In the genomic region with DNA sequence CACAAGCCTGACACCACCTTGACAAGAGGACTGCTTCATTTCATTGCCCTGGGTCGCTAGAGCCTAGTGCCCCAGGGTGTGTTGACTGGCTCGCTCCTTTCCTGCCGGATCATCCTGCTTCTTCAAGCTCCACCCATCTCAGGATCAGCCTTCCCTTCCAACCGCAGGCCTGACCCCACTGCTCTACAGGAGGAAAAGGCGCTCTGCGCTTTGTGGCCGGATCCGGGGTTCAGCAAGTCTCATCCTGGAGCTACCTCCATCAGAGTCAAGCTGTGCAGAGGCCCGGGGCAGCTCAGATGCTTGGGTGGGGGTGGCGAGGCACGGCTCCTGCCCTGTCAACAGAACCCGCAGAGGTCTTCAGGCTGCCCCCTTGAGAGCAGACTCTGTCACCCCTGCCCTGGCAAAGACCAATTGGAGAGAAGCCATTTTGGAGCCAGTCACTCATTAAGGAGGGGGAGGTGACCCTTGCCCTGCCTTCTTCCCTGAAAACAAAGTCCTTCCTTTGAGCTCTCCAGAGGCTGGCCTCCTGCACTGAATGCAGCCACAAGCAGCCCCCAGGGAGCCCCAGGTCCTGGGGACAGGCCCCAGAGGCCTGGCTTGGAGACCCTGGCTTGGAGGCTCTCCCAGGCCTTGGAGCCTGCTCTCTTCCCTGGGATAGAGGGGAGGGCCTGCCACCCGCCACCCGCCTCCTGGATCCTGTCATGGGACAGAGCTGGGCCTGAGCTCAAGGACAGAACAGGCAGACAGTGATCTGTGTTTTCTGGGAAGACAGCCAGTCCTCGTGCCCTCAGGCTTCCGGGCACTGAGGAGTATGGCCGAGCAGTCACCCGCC, we compare ENCODE assay signal across 9 cellular contexts.
DNase-seq lines count a peak whose midpoint lies in the region; ATAC-seq and TF ChIP-seq lines count a peak whose summit lies in the region.
"Had no signal": no experiment of that assay in that cellular context is flagged by ENCODE, and none has a peak within 500 bp of the region (broad histone marks: within the 10 kb centered on the region; RNA-seq: fewer than 3 reads in every experiment).

No MANE protein-coding gene starts in this region.

- TF ChIP-seq POLR2A in adrenal gland (IDR thresholded peaks at IDR 0.05), result peak in 1 of 2 donors; percentile 72

- H4K12ac ChIP-seq in trophoblast cell (ENCODE audit: low read depth, low read length), result no peak overlapping the region

- H3K27ac ChIP-seq in C4-2B (peak overlapping the region; percentile 61), adrenal gland (peak overlapping the region; percentile 78 to 100 (median 94)), trophoblast cell (ENCODE audit: low read depth, low read length) (peak overlapping the region; percentile 49)

- H3K4me1 ChIP-seq in adrenal gland (replicated peaks in 1 of 2) (peaks cover 56 to 86% of the 10 kb centered on the region in 2 donors), trophoblast cell (ENCODE audit: control insufficient read depth in 1 of 2, insufficient read depth in 2 of 2, low read length in 2 of 2) (peaks cover 16 to 21% of the 10 kb centered on the region in 2 experiments)

- H2AK5ac ChIP-seq in trophoblast cell (ENCODE audit: low read length), result peak overlapping the region; percentile 16

- WGBS in adrenal gland, 4 donors, result 15 to 27% (median 17%) methylated on average over 12 to 18 of the region's 18 CpGs
- no CpG with 5 or more reads among the region's 18 CpGs for WGBS in trophoblast cell (ENCODE audit: extremely low coverage, insufficient coverage, insufficient read length)

- intact Hi-C loops in adrenal gland (cut with DNase I) (loop anchor here in 1 of 2 donors (5.0 kb wide), 1 partner anchor 41 kb away; no protein-coding TSS in a partner anchor), cardiac septum (cut with DNase I) (loop anchor here (1.0 to 2.0 kb wide), 2 partner anchors 52 to 134 kb away; a partner anchor contains a TSS)

- H3K27me3 ChIP-seq in adrenal gland, result no peaks in the 10 kb centered on the region
- H3K27me3 ChIP-seq in trophoblast cell (ENCODE audit: insufficient read depth, low read length), result no peaks in the 10 kb centered on the region

- no peak overlapping the region for H3K4me2 ChIP-seq in trophoblast cell (ENCODE audit: low read length)

- no peak overlapping the region for H3K23ac ChIP-seq in trophoblast cell (ENCODE audit: low read length)

- H3K4me3 ChIP-seq in adrenal gland (no peak overlapping the region), trophoblast cell (ENCODE audit: low read depth, low read length) (no peak overlapping the region)

- ATAC-seq in GM18867 (IDR thresholded peaks at IDR 0.05; ENCODE audit: unreplicated experiment) (no peak), HG02884 (IDR thresholded peaks at IDR 0.05; ENCODE audit: unreplicated experiment) (no peak)

- H3K36me3 ChIP-seq in adrenal gland (replicated peaks in 1 of 2), result no peaks in the 10 kb centered on the region
- H3K36me3 ChIP-seq in trophoblast cell (ENCODE audit: control insufficient read depth in 1 of 2, insufficient read depth in 2 of 2, low read length in 2 of 2), result no peaks in the 10 kb centered on the region

- H3K18ac ChIP-seq in trophoblast cell (ENCODE audit: low read length), result peak overlapping the region; percentile 51

- peak overlapping the region; percentile 31 for H3K14ac ChIP-seq in trophoblast cell (ENCODE audit: low read length)

- peaks cover 13% of the 10 kb centered on the region for H3K79me1 ChIP-seq in trophoblast cell (ENCODE audit: low read length)

- H3K9me3 ChIP-seq in adrenal gland (replicated peaks in 1 of 3) (no peaks in the 10 kb centered on the region), trophoblast cell (ENCODE audit: insufficient read depth, low read depth, low read length) (no peaks in the 10 kb centered on the region)

- H2BK120ac ChIP-seq in trophoblast cell (ENCODE audit: insufficient read depth, low read length, poor library complexity), result peak overlapping the region; percentile 57

- peak overlapping the region; percentile 68 for H2BK5ac ChIP-seq in trophoblast cell (ENCODE audit: low read depth, low read length, poor library complexity)

- DNase-seq in adrenal gland, result peak; percentile 94 to 99 (median 99)
- peak; percentile 94 for DNase-seq in cardiac septum (ENCODE audit: low spot score)
- DNase-seq in trophoblast cell, result no peak
- no peak for DNase-seq in activated CD4-positive, alpha-beta T cell treated with anti-CD3 and anti-CD28 coated beads, Interleukin-2, amount 50 U/mL, for 4 hours
- DNase-seq in GM20000 (ENCODE audit: low spot score), result no peak
- DNase-seq: activated CD4-positive, CD25-positive, alpha-beta regulatory T cell had no signal

- no peaks in the 10 kb centered on the region for H3K79me2 ChIP-seq in trophoblast cell (ENCODE audit: control insufficient read depth, insufficient read depth, low read length, poor library complexity)

- H2BK12ac ChIP-seq in trophoblast cell (ENCODE audit: low read length), result peak overlapping the region; percentile 72

- no peak for TF ChIP-seq CTCF in C4-2B (conservative IDR thresholded peaks at IDR 0.05)
- no peak for TF ChIP-seq CTCF in adrenal gland (IDR thresholded peaks at IDR 0.05)
- no peak for TF ChIP-seq CTCF in GM20000 (IDR thresholded peaks at IDR 0.05; ENCODE audit: extremely low read depth, missing control alignments)

- H3K9ac ChIP-seq in trophoblast cell (ENCODE audit: low read length), result no peak overlapping the region

- H2AFZ ChIP-seq in trophoblast cell (ENCODE audit: insufficient read depth, low read length, poor library complexity), result no peak overlapping the region

- H3K4ac ChIP-seq in trophoblast cell (ENCODE audit: low read depth, low read length), result no peak overlapping the region

- peak overlapping the region; percentile 85 for H4K91ac ChIP-seq in trophoblast cell (ENCODE audit: low read depth, low read length)

- peak overlapping the region; percentile 50 for H4K8ac ChIP-seq in trophoblast cell (ENCODE audit: low read depth, low read length)

Comparison
In these comparisons a context has a peak if more than half of its experiments do, and no peak if none do; other contexts are left out.
1. DNase-seq: peak in adrenal gland (7 of 7) and cardiac septum (single experiment); none in trophoblast cell (0 of 2), activated CD4-positive, alpha-beta T cell treated with anti-CD3 and anti-CD28 coated beads, Interleukin-2, amount 50 U/mL, for 4 hours (0 of 2) and GM20000 (single experiment).
2. Peak in every context shown above with its lines, with median percentiles within 50 percentile points of each other: H3K27ac ChIP-seq.